Comparison of ENCODE assay signal across 1 cellular context in the genomic region with DNA sequence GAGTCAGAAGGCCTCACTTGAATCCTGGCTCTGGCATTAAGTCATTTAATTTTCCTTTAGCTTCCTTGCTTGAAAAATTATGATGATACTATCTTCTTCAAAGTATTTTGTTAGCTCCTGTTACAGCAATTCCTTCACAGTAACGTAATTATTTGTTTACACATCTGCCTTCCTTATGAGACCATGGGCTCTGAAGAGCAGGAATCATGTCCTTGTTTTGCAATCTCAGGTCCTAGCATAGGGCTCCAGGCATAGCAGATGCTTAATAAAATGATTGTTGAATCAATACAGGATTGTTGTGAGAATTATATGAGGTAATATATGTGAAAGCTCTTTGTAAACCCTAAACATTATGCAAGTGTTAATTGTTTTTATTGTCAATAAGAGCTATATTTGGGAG.
TF ChIP-seq lines count a peak whose summit lies in the region.

No MANE protein-coding gene starts in this region.

TF ChIP-seq in HepG2, 621 proteins besides CTCF, POLR2A, EP300 and RAD21:
- TF ChIP-seq MTF2 (CRISPR knock-in tag; IDR thresholded peaks at IDR 0.05; ENCODE audit: borderline replicate concordance) (no peak), ZUFSP (CRISPR knock-in tag; IDR thresholded peaks at IDR 0.05; ENCODE audit: borderline replicate concordance) (no peak), IKZF5 (CRISPR knock-in tag; IDR thresholded peaks at IDR 0.05) (no peak), ISX (CRISPR knock-in tag; conservative IDR thresholded peaks at IDR 0.05) (no peak), ZNF619 (CRISPR knock-in tag; IDR thresholded peaks at IDR 0.05) (no peak), ZNF570 (CRISPR knock-in tag; IDR thresholded peaks at IDR 0.05; ENCODE audit: borderline replicate concordance) (no peak), SALL2 (CRISPR knock-in tag; IDR thresholded peaks at IDR 0.05) (no peak), THAP8 (CRISPR knock-in tag; IDR thresholded peaks at IDR 0.05; ENCODE audit: borderline replicate concordance) (no peak), TBX2 (CRISPR knock-in tag; IDR thresholded peaks at IDR 0.05; ENCODE audit: borderline replicate concordance) (no peak), THYN1 (CRISPR knock-in tag; IDR thresholded peaks at IDR 0.05; ENCODE audit: borderline replicate concordance, low read depth) (no peak)
- TF ChIP-seq, protein P1, sequence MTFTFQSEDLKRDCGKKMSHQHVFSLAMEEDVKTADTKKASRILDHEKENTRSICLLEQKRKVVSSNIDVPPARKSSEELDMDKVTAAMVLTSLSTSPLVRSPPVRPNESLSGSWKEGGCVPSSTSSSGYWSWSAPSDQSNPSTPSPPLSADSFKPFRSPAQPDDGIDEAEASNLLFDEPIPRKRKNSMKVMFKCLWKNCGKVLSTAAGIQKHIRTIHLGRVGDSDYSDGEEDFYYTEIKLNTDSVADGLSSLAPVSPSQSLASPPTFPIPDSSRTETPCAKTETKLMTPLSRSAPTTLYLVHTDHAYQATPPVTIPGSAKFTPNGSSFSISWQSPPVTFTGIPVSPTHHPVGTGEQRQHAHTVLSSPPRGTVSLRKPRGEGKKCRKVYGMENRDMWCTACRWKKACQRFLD (CRISPR knock-in tag; IDR thresholded peaks at IDR 0.05; ENCODE audit: borderline replicate concordance), result no peak
